Comparison of ENCODE assay signal across 8 cellular contexts in genomic region chrX:109890910-109891502, GRCh38.
DNase-seq lines count a peak whose midpoint lies in the region; ATAC-seq and TF ChIP-seq lines count a peak whose summit lies in the region.

No MANE protein-coding gene starts in this region.

- peaks cover 0 to 6% (median 0%) of the 10 kb centered on the region in 5 donors for H3K27me3 Mint-ChIP-seq in naive thymus-derived CD4-positive, alpha-beta T cell

- H3K27me3 ChIP-seq in naive thymus-derived CD4-positive, alpha-beta T cell (ENCODE audit: control insufficient read depth in 2 of 2, insufficient read depth in 2 of 2, low read length in 2 of 2), result no peaks in the 10 kb centered on the region
- no peaks in the 10 kb centered on the region for H3K27me3 ChIP-seq in stomach

- TF ChIP-seq POLR2A in stomach (IDR thresholded peaks at IDR 0.05), result no peak

- WGBS in stomach, 5 donors, result 25 to 31% (median 27%) methylated on average over 6 to 7 of the region's 7 CpGs

- POLR2A ChIA-PET in naive thymus-derived CD4-positive, alpha-beta T cell (lab: Charles Lee), result no interaction called here

- no peaks in the 10 kb centered on the region for H3K36me3 Mint-ChIP-seq in naive thymus-derived CD4-positive, alpha-beta T cell

- H3K36me3 ChIP-seq in naive thymus-derived CD4-positive, alpha-beta T cell (ENCODE audit: control insufficient read depth in 2 of 3, insufficient read depth in 3 of 3, low read length in 3 of 3), result no peaks in the 10 kb centered on the region
- no peaks in the 10 kb centered on the region for H3K36me3 ChIP-seq in stomach

- no peaks in the 10 kb centered on the region for H3K4me1 ChIP-seq in naive thymus-derived CD4-positive, alpha-beta T cell (ENCODE audit: control insufficient read depth in 2 of 2, insufficient read depth in 2 of 2, low read length in 2 of 2)
- H3K4me1 ChIP-seq in stomach, result peaks cover 0 to 14% (median 4%) of the 10 kb centered on the region in 4 donors

- TF ChIP-seq CTCF in epithelial cell of esophagus (IDR thresholded peaks at IDR 0.05; ENCODE audit: insufficient read depth, low read depth, low read length, missing control alignments) (peak; percentile 83), stomach (IDR thresholded peaks at IDR 0.05) (peak in 5 of 7 experiments; percentile 49 to 89 (median 64))

- no peak overlapping the region for H3K4me3 Mint-ChIP-seq in naive thymus-derived CD4-positive, alpha-beta T cell

- DNase-seq in activated gamma-delta T cell treated with Interleukin-2 at 50 U/mL for 16 hours, result peak; percentile 40
- DNase-seq in activated gamma-delta T cell (lab: John Stamatoyannopoulos, UW), result no peak
- peak; percentile 60 for DNase-seq in NCI-H748 (lab: John Stamatoyannopoulos, UW; ENCODE audit: unreplicated experiment)
- DNase-seq in activated CD8-positive, alpha-beta memory T cell treated with anti-CD3 and anti-CD28 coated beads for 1 hour (ENCODE audit: extremely low read depth in 1 of 2, low read depth in 1 of 2), result peak; percentile 5 to 10
- peak; percentile 58 for DNase-seq in epithelial cell of esophagus (ENCODE audit: low read depth)
- peak in 8 of 9 donors; percentile 11 to 48 (median 40) for DNase-seq in naive thymus-derived CD4-positive, alpha-beta T cell
- DNase-seq in stomach, result peak; percentile 61

- intact Hi-C loops in naive thymus-derived CD4-positive, alpha-beta T cell (cut with micrococcal nuclease), result loop anchor here in 1 of 2 donors (1.0 kb wide), 2 partner anchors 178 to 406 kb away; no protein-coding TSS in a partner anchor
- intact Hi-C loops in stomach (cut with DNase I; ENCODE audit: low total_unique reads), result no loop called here

- CTCF ChIA-PET in naive thymus-derived CD4-positive, alpha-beta T cell (lab: Charles Lee), result interaction anchor here (0.8 to 1.7 kb wide), 6 partner anchors 11 to 270 kb away, joined by 3 to 14 read pairs (median 4); no protein-coding TSS in a partner anchor

- TF ChIP-seq EP300 in stomach (IDR thresholded peaks at IDR 0.05), result no peak

- no peaks in the 10 kb centered on the region for H3K9me3 Mint-ChIP-seq in naive thymus-derived CD4-positive, alpha-beta T cell

- peaks cover 0 to 1% (median 0%) of the 10 kb centered on the region in 7 donors for H3K4me1 Mint-ChIP-seq in naive thymus-derived CD4-positive, alpha-beta T cell

- peak; percentile 54 for ATAC-seq in HG03108 (IDR thresholded peaks at IDR 0.05; ENCODE audit: unreplicated experiment)
- ATAC-seq in naive thymus-derived CD4-positive, alpha-beta T cell, result peak; percentile 74

- no peak overlapping the region for H3K27ac Mint-ChIP-seq in naive thymus-derived CD4-positive, alpha-beta T cell

- no peaks in the 10 kb centered on the region for H3K9me3 ChIP-seq in naive thymus-derived CD4-positive, alpha-beta T cell (ENCODE audit: control insufficient read depth in 2 of 3, low read length in 3 of 3)
- no peaks in the 10 kb centered on the region for H3K9me3 ChIP-seq in stomach

- no peak overlapping the region for H3K4me3 ChIP-seq in epithelial cell of esophagus (ENCODE audit: low read length)
- H3K4me3 ChIP-seq in naive thymus-derived CD4-positive, alpha-beta T cell (ENCODE audit: low read length), result no peak overlapping the region
- H3K4me3 ChIP-seq in stomach, result no peak overlapping the region

- no peak overlapping the region for H3K27ac ChIP-seq in naive thymus-derived CD4-positive, alpha-beta T cell (ENCODE audit: low read depth, low read length)
- no peak overlapping the region for H3K27ac ChIP-seq in stomach
